Comparison of ENCODE assay signal across 10 cellular contexts in genomic region chr6:75546401-75546800, GRCh38. TPM values are rescaled to one million over a fixed set of nuclear protein-coding genes. Genes with fewer than 3 reads are reported as not detected.
A peak's percentile ranks its signal among the peaks of the same experiment; 100 is the strongest.
DNase-seq lines count a peak whose midpoint lies in the region; ATAC-seq and TF ChIP-seq lines count a peak whose summit lies in the region.
"Had no signal": no experiment of that assay in that cellular context is flagged by ENCODE, and none has a peak within 500 bp of the region (broad histone marks: within the 10 kb centered on the region; RNA-seq: fewer than 3 reads in every experiment).

No MANE protein-coding gene starts in this region.

- H3K4me1 Mint-ChIP-seq in endothelial cell (ENCODE audit: unreplicated experiment) (no peaks in the 10 kb centered on the region), T-helper 17 cell (peaks cover 2% of the 10 kb centered on the region)
- peaks cover 7% of the 10 kb centered on the region for H3K4me1 Mint-ChIP-seq in stimulated activated effector memory CD8-positive, alpha-beta T cell treated with anti-CD3 and anti-CD28 coated beads, Interleukin-12 subunit alpha, Interleukin-12 subunit beta, amount 100 ng/mL, for 72 hours
- H3K4me1 Mint-ChIP-seq in T-helper 2 cell treated with Interferon-gamma antibody and Interleukin-4, amounts not matched to agents 5 μg/mL and 100 μg/mL, for 36 hours (ENCODE audit: low read depth) = peaks cover 5% of the 10 kb centered on the region

- H3K27ac Mint-ChIP-seq in endothelial cell (ENCODE audit: unreplicated experiment) (no peak overlapping the region), T-helper 17 cell (no peak overlapping the region)
- H3K27ac Mint-ChIP-seq in stimulated activated effector memory CD8-positive, alpha-beta T cell treated with anti-CD3 and anti-CD28 coated beads, Interleukin-12 subunit alpha, Interleukin-12 subunit beta, amount 100 ng/mL, for 72 hours = no peak overlapping the region
- H3K27ac Mint-ChIP-seq in T-helper 2 cell treated with Interferon-gamma antibody and Interleukin-4, amounts not matched to agents 5 μg/mL and 100 μg/mL, for 36 hours = no peak overlapping the region
- H3K27ac Mint-ChIP-seq: activated naive CD4-positive, alpha-beta T cell treated with anti-CD3 and anti-CD28 coated beads, Interleukin-2, amount 50 U/mL, for 72 hours; T-helper 1 cell treated with Interleukin-12 subunit alpha and Interleukin-12 subunit beta and Interleukin-4 antibody, amounts not matched to agents 30 μg/mL and 1 μg/mL, for 36 hours had no signal

- no peaks in the 10 kb centered on the region for H3K27me3 Mint-ChIP-seq in endothelial cell (ENCODE audit: unreplicated experiment)
- peaks cover 6% of the 10 kb centered on the region for H3K27me3 Mint-ChIP-seq in T-helper 17 cell
- peaks cover 7% of the 10 kb centered on the region for H3K27me3 Mint-ChIP-seq in T-helper 2 cell treated with Interferon-gamma antibody and Interleukin-4, amounts not matched to agents 5 μg/mL and 100 μg/mL, for 36 hours (ENCODE audit: low read depth)

- H3K4me3 Mint-ChIP-seq in endothelial cell (ENCODE audit: unreplicated experiment) (no peak overlapping the region), T-helper 17 cell (no peak overlapping the region)
- no peak overlapping the region for H3K4me3 Mint-ChIP-seq in stimulated activated effector memory CD8-positive, alpha-beta T cell treated with anti-CD3 and anti-CD28 coated beads, Interleukin-12 subunit alpha, Interleukin-12 subunit beta, amount 100 ng/mL, for 72 hours
- H3K4me3 Mint-ChIP-seq in T-helper 2 cell treated with Interferon-gamma antibody and Interleukin-4, amounts not matched to agents 5 μg/mL and 100 μg/mL, for 36 hours = no peak overlapping the region
- H3K4me3 Mint-ChIP-seq: T-helper 1 cell treated with Interleukin-12 subunit alpha and Interleukin-12 subunit beta and Interleukin-4 antibody, amounts not matched to agents 30 μg/mL and 1 μg/mL, for 36 hours had no signal

- no peaks in the 10 kb centered on the region for H3K9me3 Mint-ChIP-seq in endothelial cell (ENCODE audit: unreplicated experiment)
- H3K9me3 Mint-ChIP-seq in stimulated activated effector memory CD8-positive, alpha-beta T cell treated with anti-CD3 and anti-CD28 coated beads, Interleukin-12 subunit alpha, Interleukin-12 subunit beta, amount 100 ng/mL, for 72 hours = no peaks in the 10 kb centered on the region
- no peaks in the 10 kb centered on the region for H3K9me3 Mint-ChIP-seq in T-helper 2 cell treated with Interferon-gamma antibody and Interleukin-4, amounts not matched to agents 5 μg/mL and 100 μg/mL, for 36 hours
- H3K9me3 Mint-ChIP-seq: activated naive CD4-positive, alpha-beta T cell treated with anti-CD3 and anti-CD28 coated beads, Interleukin-2, amount 50 U/mL, for 72 hours; T-helper 1 cell treated with Interleukin-12 subunit alpha and Interleukin-12 subunit beta and Interleukin-4 antibody, amounts not matched to agents 30 μg/mL and 1 μg/mL, for 36 hours had no signal

- H3K9me3 ChIP-seq in T-helper 17 cell (ENCODE audit: control insufficient read depth, low read length, poor library complexity, severe bottlenecking) = no peaks in the 10 kb centered on the region

- TF ChIP-seq CTCF in endothelial cell (IDR thresholded peaks at IDR 0.05; ENCODE audit: unreplicated experiment) = peak; percentile 22

- no peaks in the 10 kb centered on the region for H3K36me3 Mint-ChIP-seq in endothelial cell (ENCODE audit: low read depth, unreplicated experiment)
- H3K36me3 Mint-ChIP-seq in stimulated activated effector memory CD8-positive, alpha-beta T cell treated with anti-CD3 and anti-CD28 coated beads, Interleukin-12 subunit alpha, Interleukin-12 subunit beta, amount 100 ng/mL, for 72 hours = no peaks in the 10 kb centered on the region
- peaks cover 5% of the 10 kb centered on the region for H3K36me3 Mint-ChIP-seq in T-helper 17 cell (ENCODE audit: low read depth)
- H3K36me3 Mint-ChIP-seq in T-helper 2 cell treated with Interferon-gamma antibody and Interleukin-4, amounts not matched to agents 5 μg/mL and 100 μg/mL, for 36 hours (ENCODE audit: low read depth) = no peaks in the 10 kb centered on the region
- H3K36me3 Mint-ChIP-seq: activated naive CD4-positive, alpha-beta T cell treated with anti-CD3 and anti-CD28 coated beads, Interleukin-2, amount 50 U/mL, for 72 hours had no signal

- peak; percentile 55 for ATAC-seq in stimulated activated effector memory CD8-positive, alpha-beta T cell treated with anti-CD3 and anti-CD28 coated beads, Interleukin-12 subunit alpha, Interleukin-12 subunit beta, amount 100 ng/mL, for 72 hours
- ATAC-seq in T-helper 17 cell = no peak

- peak; percentile 8 for DNase-seq in NCI-H2171 treated with DMSO at 0.1 percent for 48 hours (lab: John Stamatoyannopoulos, UW)
- DNase-seq in NCI-H2171 (lab: John Stamatoyannopoulos, UW) = no peak
- peak; percentile 11 for DNase-seq in NCI-H226
- DNase-seq in endothelial cell (ENCODE audit: low spot score) = no peak
- DNase-seq in stimulated activated effector memory CD8-positive, alpha-beta T cell treated with anti-CD3 and anti-CD28 coated beads, Interleukin-12 subunit alpha, Interleukin-12 subunit beta, amount 100 ng/mL, for 72 hours (ENCODE audit: low spot score in 2 of 2) = no peak
- DNase-seq in T-helper 17 cell = no peak
- DNase-seq in T-helper 2 cell treated with Interferon-gamma antibody and Interleukin-4, amounts not matched to agents 5 μg/mL and 100 μg/mL, for 36 hours (ENCODE audit: low spot score) = no peak
- DNase-seq in NCI-H1048 (lab: John Stamatoyannopoulos, UW) = no peak

RNA-seq across cellular contexts. Expression of gene FILIP1, which starts 52.8 kb away (rescaled TPM):
- total RNA-seq in endothelial cell (ENCODE audit: unreplicated experiment) (32.0 TPM), T-helper 17 cell (under 1 TPM; 0.07 to 0.08 TPM)
- total RNA-seq: activated naive CD4-positive, alpha-beta T cell treated with anti-CD3 and anti-CD28 coated beads, Interleukin-2, amount 50 U/mL, for 72 hours had no signal

RNA-seq across cellular contexts. Expression of gene SENP6, which starts 55.3 kb away (rescaled TPM):
- 135 TPM for total RNA-seq in endothelial cell (ENCODE audit: unreplicated experiment)
- total RNA-seq in T-helper 17 cell = 100 to 1,000 TPM in 1 of 2 donors, 10 to 100 TPM in 1; 95.3 to 103 TPM

Comparison
In these comparisons a context has a peak if more than half of its experiments do, and no peak if none do; other contexts are left out.
1. DNase-seq: peak in NCI-H2171 treated with DMSO at 0.1 percent for 48 hours (single experiment) and NCI-H226 (single experiment); none in NCI-H2171 (single experiment), endothelial cell (single experiment), stimulated activated effector memory CD8-positive, alpha-beta T cell treated with anti-CD3 and anti-CD28 coated beads, Interleukin-12 subunit alpha, Interleukin-12 subunit beta, amount 100 ng/mL, for 72 hours (0 of 2), T-helper 17 cell (0 of 3), T-helper 2 cell treated with Interferon-gamma antibody and Interleukin-4, amounts not matched to agents 5 μg/mL and 100 μg/mL, for 36 hours (single experiment) and NCI-H1048 (single experiment).
2. RNA of gene FILIP1, which starts 52.8 kb away (total RNA-seq): 32.0 TPM in endothelial cell (single experiment); 0.07 to 0.08 TPM in T-helper 17 cell; every median in the first group is over 10 times any median in the second.